Comparison of ENCODE assay signal across 17 cellular contexts in genomic region chr1:52914463-52914862, GRCh38. TPM values are rescaled to one million over a fixed set of nuclear protein-coding genes. Genes with fewer than 3 reads are reported as not detected.
DNase-seq lines count a peak whose midpoint lies in the region; ATAC-seq, FAIRE-seq and TF ChIP-seq lines count a peak whose summit lies in the region.
"Had no signal": no experiment of that assay in that cellular context is flagged by ENCODE, and none has a peak within 500 bp of the region (broad histone marks: within the 10 kb centered on the region; RNA-seq: fewer than 3 reads in every experiment).

No MANE protein-coding gene starts in this region.

- H2AK5ac ChIP-seq in trophoblast cell (ENCODE audit: low read length), result no peak overlapping the region

- no peak overlapping the region for H3K4me2 ChIP-seq in trophoblast cell (ENCODE audit: low read length)

- DNase-seq in NCI-H82 treated with DMSO at 0.1 percent for 48 hours (lab: John Stamatoyannopoulos, UW; ENCODE audit: unreplicated experiment), result peak; percentile 77
- no peak for DNase-seq in trophoblast cell
- no peak for DNase-seq in small intestine
- DNase-seq in kidney tubule cell (ENCODE audit: low spot score), result no peak
- DNase-seq: Calu3; CD8-positive, alpha-beta T cell; DMS79 treated with DMSO at 0.1 percent for 48 hours; GF-D8; IMR-90 had no signal

- POLR2A ChIA-PET in HEK293 (lab: Yijun Ruan, JAX), result no interaction called here

- no peak overlapping the region for H2BK12ac ChIP-seq in trophoblast cell (ENCODE audit: low read length)

- H3K4me3 ChIP-seq in HEK293 (ENCODE audit: low read depth, low read length) (no peak overlapping the region), trophoblast cell (ENCODE audit: low read depth, low read length) (peak overlapping the region; percentile 14), small intestine (ENCODE audit: low read depth in 1 of 2, low read length in 2 of 2) (no peak overlapping the region)
- H3K4me3 ChIP-seq: BLaER1 treated with 17β-estradiol and CSF1 and Interleukin-3, amounts not matched to agents 10 nM and 100 nM; HAP-1 had no signal

- H3K14ac ChIP-seq in trophoblast cell (ENCODE audit: low read length), result no peak overlapping the region

- H3K9ac ChIP-seq in trophoblast cell (ENCODE audit: low read length), result no peak overlapping the region
- H3K9ac ChIP-seq: BLaER1 treated with 17β-estradiol and CSF1 and Interleukin-3, amounts not matched to agents 10 nM and 100 nM had no signal

- H3K4me1 ChIP-seq in HEK293 (ENCODE audit: control insufficient read depth, insufficient read depth, low read length), result no peaks in the 10 kb centered on the region
- H3K4me1 ChIP-seq in trophoblast cell (ENCODE audit: control insufficient read depth in 1 of 2, insufficient read depth in 2 of 2, low read length in 2 of 2), result peaks cover 2 to 4% of the 10 kb centered on the region in 2 experiments
- peaks cover 0 to under 1% of the 10 kb centered on the region in 2 donors for H3K4me1 ChIP-seq in small intestine (ENCODE audit: control insufficient read depth in 2 of 2, insufficient read depth in 1 of 2, low read depth in 1 of 2, low read length in 1 of 2)
- H3K4me1 ChIP-seq: HAP-1 had no signal

- H3K27ac ChIP-seq in HEK293 (ENCODE audit: extremely low read depth, low read depth, low read length) (no peak overlapping the region), trophoblast cell (ENCODE audit: low read depth, low read length) (no peak overlapping the region), small intestine (ENCODE audit: low read depth in 1 of 2, low read length in 1 of 2) (no peak overlapping the region)
- H3K27ac ChIP-seq: BLaER1 treated with 17β-estradiol and CSF1 and Interleukin-3, amounts not matched to agents 10 nM and 100 nM; HL-60 had no signal

- H3K79me2 ChIP-seq in trophoblast cell (ENCODE audit: control insufficient read depth, insufficient read depth, low read length, poor library complexity), result no peaks in the 10 kb centered on the region

- H2BK120ac ChIP-seq in trophoblast cell (ENCODE audit: insufficient read depth, low read length, poor library complexity), result no peak overlapping the region

- no peak overlapping the region for H3K18ac ChIP-seq in trophoblast cell (ENCODE audit: low read length)

- no peak overlapping the region for H2AFZ ChIP-seq in trophoblast cell (ENCODE audit: insufficient read depth, low read length, poor library complexity)

- CTCF ChIA-PET in HEK293 (lab: Yijun Ruan, JAX), result interaction anchor here (1.1 kb wide), 1 partner anchor 272 kb away, joined by 4 read pairs; no protein-coding TSS in a partner anchor

- H3K23ac ChIP-seq in trophoblast cell (ENCODE audit: low read length), result no peak overlapping the region

- H2BK5ac ChIP-seq in trophoblast cell (ENCODE audit: low read depth, low read length, poor library complexity), result no peak overlapping the region

- no peak overlapping the region for H4K91ac ChIP-seq in trophoblast cell (ENCODE audit: low read depth, low read length)

- ATAC-seq in esophagus mucosa (peak; percentile 58), HG02623 (IDR thresholded peaks at IDR 0.05; ENCODE audit: unreplicated experiment) (no peak)
- ATAC-seq: CD8-positive, alpha-beta T cell had no signal

- H4K8ac ChIP-seq in trophoblast cell (ENCODE audit: low read depth, low read length), result no peak overlapping the region

- H3K79me1 ChIP-seq in trophoblast cell (ENCODE audit: low read length), result no peaks in the 10 kb centered on the region

- H3K9me3 ChIP-seq in HEK293 (ENCODE audit: control insufficient read depth, insufficient read depth, low read depth, low read length) (no peaks in the 10 kb centered on the region), trophoblast cell (ENCODE audit: insufficient read depth, low read depth, low read length) (no peaks in the 10 kb centered on the region), small intestine (ENCODE audit: control insufficient read depth, low read depth) (no peaks in the 10 kb centered on the region)
- H3K9me3 ChIP-seq: BLaER1 treated with 17β-estradiol and CSF1 and Interleukin-3, amounts not matched to agents 10 nM and 100 nM; HAP-1 had no signal

- no peak overlapping the region for H4K12ac ChIP-seq in trophoblast cell (ENCODE audit: low read depth, low read length)

- TF ChIP-seq CTCF in HEK293 (tag by site-specific recombination; IDR thresholded peaks at IDR 0.05), result no peak

- no CpG with 5 or more reads among the region's 5 CpGs for WGBS in trophoblast cell (ENCODE audit: extremely low coverage, insufficient coverage, insufficient read length)
- WGBS in small intestine, 3 donors, result 88 to 92% (median 92%) methylated on average over 5 of the region's 5 CpGs

- no peak overlapping the region for H3K4ac ChIP-seq in trophoblast cell (ENCODE audit: low read depth, low read length)

- H3K27me3 ChIP-seq in trophoblast cell (ENCODE audit: insufficient read depth, low read length), result no peaks in the 10 kb centered on the region
- no peaks in the 10 kb centered on the region for H3K27me3 ChIP-seq in small intestine (ENCODE audit: control insufficient read depth in 2 of 2, insufficient read depth in 2 of 2, low read length in 2 of 2)
- H3K27me3 ChIP-seq: BLaER1 treated with 17β-estradiol and CSF1 and Interleukin-3, amounts not matched to agents 10 nM and 100 nM had no signal

- H3K36me3 ChIP-seq in HEK293 (ENCODE audit: control insufficient read depth in 2 of 2, insufficient read depth in 1 of 2, low read length in 2 of 2) (no peaks in the 10 kb centered on the region; a peak in 1 of 3 replicates), trophoblast cell (ENCODE audit: control insufficient read depth in 1 of 2, insufficient read depth in 2 of 2, low read length in 2 of 2) (peaks cover 0 to 3% of the 10 kb centered on the region in 2 experiments), small intestine (ENCODE audit: control insufficient read depth in 2 of 2, insufficient read depth in 2 of 2, low read length in 2 of 2) (peaks cover 0 to 8% of the 10 kb centered on the region in 2 donors)
- H3K36me3 ChIP-seq: BLaER1 treated with 17β-estradiol and CSF1 and Interleukin-3, amounts not matched to agents 10 nM and 100 nM; HAP-1 had no signal

- no peak for FAIRE-seq in small intestine (lab: Jason Lieb, UNC)
- FAIRE-seq: GM19239 had no signal

TF ChIP-seq in HEK293, 187 proteins besides CTCF, POLR2A, EP300 and RAD21:
- TF ChIP-seq FEZF1 (tag by site-specific recombination; IDR thresholded peaks at IDR 0.05), result no peak
- peak; percentile 92 for TF ChIP-seq ZBTB17 (tag by site-specific recombination; IDR thresholded peaks at IDR 0.05)
TF ChIP-seq in HEK293: peak in this region for 1.

RNA-seq across cellular contexts. Expression of gene ECHDC2, which starts 7.1 kb away (rescaled TPM):
- total RNA-seq in esophagus mucosa, result 92.5 TPM
- 25.0 and 26.7 TPM in 2 replicates for polyA plus RNA-seq in trophoblast cell (2013)
- 100 to 1,000 TPM in 2 of 3 donors, 10 to 100 TPM in 1; 67.4 to 255 (median 219) TPM for polyA plus RNA-seq in small intestine
- total RNA-seq: A172 had no signal

RNA-seq across cellular contexts. Expression of gene SCP2, which starts 12.6 kb away (rescaled TPM):
- total RNA-seq in esophagus mucosa, result 84.7 TPM
- 40.0 and 40.1 TPM in 2 replicates for polyA plus RNA-seq in trophoblast cell (2013)
- 100 to 1,000 TPM; 239 to 852 (median 488) TPM for polyA plus RNA-seq in small intestine
